Comparison of ENCODE assay signal across 15 cellular contexts in genomic region chr7:95491634-95492314, GRCh38. TPM values are rescaled to one million over a fixed set of nuclear protein-coding genes. Genes with fewer than 3 reads are reported as not detected.
DNase-seq lines count a peak whose midpoint lies in the region; ATAC-seq and TF ChIP-seq lines count a peak whose summit lies in the region.
"Had no signal": no experiment of that assay in that cellular context is flagged by ENCODE, and none has a peak within 500 bp of the region (broad histone marks: within the 10 kb centered on the region; RNA-seq: fewer than 3 reads in every experiment).

No MANE protein-coding gene starts in this region.

- no peaks in the 10 kb centered on the region for H3K27me3 Mint-ChIP-seq in activated naive CD4-positive, alpha-beta T cell treated with anti-CD3 and anti-CD28 coated beads for 36 hours (ENCODE audit: low read depth)

- no peaks in the 10 kb centered on the region for H3K36me3 Mint-ChIP-seq in activated naive CD4-positive, alpha-beta T cell treated with anti-CD3 and anti-CD28 coated beads for 36 hours (ENCODE audit: low read depth)

- TF ChIP-seq CTCF in RWPE1 (conservative IDR thresholded peaks at IDR 0.05; ENCODE audit: low read depth), result no peak

- ATAC-seq in left colon (peak; percentile 22), HG03045 (IDR thresholded peaks at IDR 0.05; ENCODE audit: unreplicated experiment) (no peak), GM21360 (IDR thresholded peaks at IDR 0.05; ENCODE audit: unreplicated experiment) (no peak)

- no peaks in the 10 kb centered on the region for H3K4me1 Mint-ChIP-seq in activated naive CD4-positive, alpha-beta T cell treated with anti-CD3 and anti-CD28 coated beads for 36 hours (ENCODE audit: low read depth)

- intact Hi-C loops in left colon (cut with DNase I, micrococcal nuclease), result no loop called here
- intact Hi-C loops in activated naive CD4-positive, alpha-beta T cell treated with anti-CD3 and anti-CD28 coated beads for 36 hours (cut with micrococcal nuclease), result no loop called here

- H3K27ac ChIP-seq in RWPE1, result no peak overlapping the region
- H3K27ac ChIP-seq: prostate gland had no signal

- no peak overlapping the region for H3K27ac Mint-ChIP-seq in activated naive CD4-positive, alpha-beta T cell treated with anti-CD3 and anti-CD28 coated beads for 36 hours

- POLR2A ChIA-PET in RWPE1 (lab: Yijun Ruan, JAX; ENCODE audit: low non-redundant PET), result no interaction called here

- no peak overlapping the region for H3K4me3 Mint-ChIP-seq in activated naive CD4-positive, alpha-beta T cell treated with anti-CD3 and anti-CD28 coated beads for 36 hours

- H3K9me3 Mint-ChIP-seq in activated naive CD4-positive, alpha-beta T cell treated with anti-CD3 and anti-CD28 coated beads for 36 hours, result no peaks in the 10 kb centered on the region

- DNase-seq in DMS79 treated with DMSO at 0.1 percent for 48 hours (lab: John Stamatoyannopoulos, UW) (peak; percentile 80), NCI-H1105 (lab: John Stamatoyannopoulos, UW) (peak; percentile 83), RWPE1 (ENCODE audit: low spot score) (peak; percentile 88), left colon (no peak), T-helper 2 cell (no peak)
- no peak for DNase-seq in activated naive CD4-positive, alpha-beta T cell treated with anti-CD3 and anti-CD28 coated beads for 36 hours
- DNase-seq: activated CD4-positive, CD25-positive, alpha-beta regulatory T cell treated with anti-CD3 and anti-CD28 coated beads, Interleukin-2, amount 50 U/mL, for 72 hours; activated gamma-delta T cell treated with Interleukin-2 at 50 U/mL for 16 hours; SHP77 treated with DMSO at 0.1 percent for 48 hours; stimulated activated CD4-positive, alpha-beta T cell treated with anti-CD3 and anti-CD28 coated beads, Interleukin-4, amount 100 ng/mL, for 4 hours; substantia nigra had no signal

- CTCF ChIA-PET in RWPE1 (lab: Yijun Ruan, JAX), result interaction anchor here (0.7 to 1.7 kb wide), 3 partner anchors 15 to 199 kb away, joined by 3 to 4 read pairs (median 3); no protein-coding TSS in a partner anchor
- CTCF ChIA-PET in activated naive CD4-positive, alpha-beta T cell treated with anti-CD3 and anti-CD28 coated beads for 36 hours (lab: Charles Lee), result interaction anchor here (1.4 kb wide), 1 partner anchor 12 kb away, joined by 3 read pairs; no protein-coding TSS in a partner anchor

RNA-seq across cellular contexts. Expression of gene ASB4, which starts 6.0 kb away (rescaled TPM):
- total RNA-seq in left colon, result under 1 TPM; 0.40 to 0.56 TPM
- total RNA-seq in activated naive CD4-positive, alpha-beta T cell treated with anti-CD3 and anti-CD28 coated beads for 36 hours, result not detected
- total RNA-seq: lung microvascular endothelial cell had no signal

RNA-seq across cellular contexts. Expression of gene PON2, which starts 56.9 kb away (rescaled TPM):
- 100 to 1,000 TPM; 106 to 181 TPM for total RNA-seq in left colon
- total RNA-seq in activated naive CD4-positive, alpha-beta T cell treated with anti-CD3 and anti-CD28 coated beads for 36 hours, result 1 to 10 TPM; 3.8 to 3.9 TPM

Comparison
In these comparisons a context has a peak if more than half of its experiments do, and no peak if none do; other contexts are left out.
1. DNase-seq: peak in DMS79 treated with DMSO at 0.1 percent for 48 hours (single experiment), NCI-H1105 (single experiment) and RWPE1 (single experiment); none in left colon (0 of 2), T-helper 2 cell (0 of 5) and activated naive CD4-positive, alpha-beta T cell treated with anti-CD3 and anti-CD28 coated beads for 36 hours (single experiment).
2. RNA of gene PON2, which starts 56.9 kb away (total RNA-seq): 106 to 181 TPM in left colon; 3.8 to 3.9 TPM in activated naive CD4-positive, alpha-beta T cell treated with anti-CD3 and anti-CD28 coated beads for 36 hours; every median in the first group is over 10 times any median in the second.